In the genomic region with DNA sequence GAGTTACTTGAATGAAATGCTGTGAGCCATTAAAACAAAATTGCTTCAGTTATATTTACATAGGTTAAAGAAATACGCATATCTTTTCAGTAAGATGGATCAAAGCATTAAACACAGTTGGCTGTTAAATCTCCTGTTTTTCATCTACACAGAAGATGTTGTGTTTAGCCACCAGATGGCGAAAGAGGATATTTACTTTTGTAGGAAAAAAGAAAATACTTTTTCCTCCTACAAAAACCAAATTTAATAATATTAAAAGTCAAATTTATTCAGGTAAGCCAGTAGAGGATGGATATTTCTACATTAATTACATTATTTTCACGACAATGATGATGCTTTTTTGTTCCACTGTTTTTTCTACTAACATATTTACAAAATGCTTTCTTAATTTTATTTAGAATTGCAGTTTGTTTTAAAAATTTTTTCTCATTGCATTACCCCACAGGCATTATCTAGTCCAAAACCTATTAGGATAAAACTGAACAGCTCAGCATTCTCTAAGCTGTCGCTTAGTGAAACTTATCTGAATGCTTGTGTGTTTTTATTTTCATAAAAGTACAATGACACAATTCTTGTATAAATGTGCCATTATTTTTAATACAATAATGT, we compare ENCODE assay signal across 8 cellular contexts.
DNase-seq lines count a peak whose midpoint lies in the region; ATAC-seq, FAIRE-seq and TF ChIP-seq lines count a peak whose summit lies in the region.

No MANE protein-coding gene starts in this region.

- in situ Hi-C loops in GM23248 (cut with MboI): no loop called here

- POLR2A ChIA-PET in OCI-LY7 (lab: Charles Lee): interaction anchor here (0.6 kb wide), 1 partner anchor 39 kb away, joined by 3 read pairs; no protein-coding TSS in a partner anchor

- WGBS in GM23248 (ENCODE audit: low coverage in 1 of 2, low lambda C conversion rate in 2 of 2, missing lambda C conversion rate in 2 of 2), 2 experiments: 3% methylated on average over 4 of the region's 4 CpGs

- H3K79me2 ChIP-seq in GM23248 (ENCODE audit: insufficient read depth) (no peaks in the 10 kb centered on the region), OCI-LY7 (ENCODE audit: insufficient read depth, low read depth, low read length) (no peaks in the 10 kb centered on the region)

- no peak overlapping the region for H3K4me3 ChIP-seq in GM23248
- no peak overlapping the region for H3K4me3 ChIP-seq in OCI-LY7 (ENCODE audit: low read depth, low read length, poor library complexity, severe bottlenecking)
- no peak overlapping the region for H3K4me3 ChIP-seq in fibroblast of villous mesenchyme (ENCODE audit: low read depth, low read length)

- DNase-seq in A172 (ENCODE audit: low spot score): peak; percentile 1
- peak; percentile 61 for DNase-seq in GM23248
- DNase-seq in OCI-LY7 (ENCODE audit: low spot score): peak; percentile 46
- peak; percentile 43 for DNase-seq in fibroblast of villous mesenchyme (ENCODE audit: low read depth)
- no peak for DNase-seq in GM12892 (ENCODE audit: insufficient read length)

- H3K9me3 ChIP-seq in GM23248 (ENCODE audit: low read depth): no peaks in the 10 kb centered on the region
- H3K9me3 ChIP-seq in OCI-LY7 (ENCODE audit: low read length): no peaks in the 10 kb centered on the region

- peaks cover 18% of the 10 kb centered on the region for H3F3A ChIP-seq in GM23248 (ENCODE audit: insufficient read depth)

- BruUV-seq in OCI-LY7 (replicated peaks; lab: Mats Ljungman, UMichigan): no TSS peak

- CTCF ChIA-PET in OCI-LY7 (lab: Charles Lee; ENCODE audit: unreplicated experiment): no interaction called here

- H3K27ac ChIP-seq in GM23248 (no peak overlapping the region), OCI-LY7 (ENCODE audit: low read depth, low read length, poor library complexity, severe bottlenecking) (no peak overlapping the region)

- H3K4me2 ChIP-seq in GM23248 (ENCODE audit: unreplicated experiment) (no peak overlapping the region), OCI-LY7 (ENCODE audit: low read length) (no peak overlapping the region)

- peaks cover 16% of the 10 kb centered on the region for H3K4me1 ChIP-seq in GM23248 (ENCODE audit: insufficient read depth)
- peaks cover 6% of the 10 kb centered on the region for H3K4me1 ChIP-seq in OCI-LY7 (ENCODE audit: insufficient read depth, low read length, poor library complexity, severe bottlenecking)

- TF ChIP-seq CTCF in OCI-LY7 (conservative IDR thresholded peaks at IDR 0.05; ENCODE audit: low read length): peak; percentile 76
- TF ChIP-seq CTCF in fibroblast of villous mesenchyme (IDR thresholded peaks at IDR 0.05; ENCODE audit: insufficient read depth, low read depth, low read length): peak; percentile 62

- no peak overlapping the region for H3K9ac ChIP-seq in GM23248

- no peaks in the 10 kb centered on the region for H3K36me3 ChIP-seq in GM23248 (ENCODE audit: low read depth)
- no peaks in the 10 kb centered on the region for H3K36me3 ChIP-seq in OCI-LY7 (ENCODE audit: insufficient read depth, low read length)

- H3K27me3 ChIP-seq in GM23248 (replicated peaks; ENCODE audit: insufficient read depth): peaks cover 3% of the 10 kb centered on the region

- ATAC-seq in HG02885 (IDR thresholded peaks at IDR 0.05; ENCODE audit: poor library complexity, unreplicated experiment) (no peak), GM19324 (IDR thresholded peaks at IDR 0.05; ENCODE audit: low FRiP score, unreplicated experiment) (no peak), GM21423 (IDR thresholded peaks at IDR 0.05; ENCODE audit: unreplicated experiment) (no peak)

- no peak for TF ChIP-seq POLR2A in GM12892 (IDR thresholded peaks at IDR 0.05; ENCODE audit: low read depth, low read length)

- intact Hi-C loops in OCI-LY7 (cut with micrococcal nuclease; ENCODE audit: unreplicated experiment): loop anchor here (10.0 kb wide), 1 partner anchor 517 kb away; no protein-coding TSS in a partner anchor

- H2AFZ ChIP-seq in GM23248 (no peak overlapping the region), OCI-LY7 (ENCODE audit: low read length) (no peak overlapping the region)

- H3K9me2 ChIP-seq in GM23248 (ENCODE audit: insufficient read depth): no peaks in the 10 kb centered on the region
- H3K9me2 ChIP-seq in OCI-LY7 (ENCODE audit: insufficient read depth, low read length): no peaks in the 10 kb centered on the region

- H4K20me1 ChIP-seq in GM23248 (ENCODE audit: insufficient read depth) (no peaks in the 10 kb centered on the region), OCI-LY7 (ENCODE audit: insufficient read depth, low read length) (no peaks in the 10 kb centered on the region)

- no peak for FAIRE-seq in GM12892 (lab: Jason Lieb, UNC)
